24 cellular contexts compared by ENCODE assay signal in the genomic region with DNA sequence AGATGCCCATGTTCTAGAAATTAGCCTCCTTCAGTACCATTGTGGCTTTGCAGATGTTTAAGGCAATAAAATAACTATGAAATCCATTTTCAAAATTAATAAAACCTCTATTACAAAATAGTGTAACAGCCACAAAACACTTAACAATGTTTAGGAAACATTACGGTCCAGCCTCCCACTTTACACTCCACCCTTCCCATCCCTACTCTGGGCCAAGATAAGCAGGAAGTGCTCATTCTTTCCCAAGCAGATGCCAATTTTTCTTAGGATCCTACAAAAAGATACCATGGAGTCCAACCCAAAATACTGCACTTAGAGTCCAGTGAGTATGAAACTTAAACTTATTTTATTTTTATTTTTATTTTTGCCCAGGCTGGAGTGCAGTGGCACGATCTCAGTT.
DNase-seq lines count a peak whose midpoint lies in the region; ATAC-seq, FAIRE-seq and TF ChIP-seq lines count a peak whose summit lies in the region.
"Had no signal": no experiment of that assay in that cellular context is flagged by ENCODE, and none has a peak within 500 bp of the region (broad histone marks: within the 10 kb centered on the region; RNA-seq: fewer than 3 reads in every experiment).

No MANE protein-coding gene starts in this region.

- no peak for TF ChIP-seq CTCF in endothelial cell of umbilical vein (IDR thresholded peaks at IDR 0.05; ENCODE audit: extremely low read depth in 1 of 2, insufficient read depth in 1 of 2, low read depth in 1 of 2, low read length in 2 of 2)

- POLR2A ChIA-PET in endothelial cell of umbilical vein (lab: Charles Lee): no interaction called here
- POLR2A ChIA-PET in CD4-positive, alpha-beta memory T cell (lab: Charles Lee; ENCODE audit: partially characterized antibody): no interaction called here

- dilution Hi-C loops in endothelial cell of umbilical vein (cut with MboI; ENCODE audit: extremely low pct_ligation_motif_present, low sequenced_read_pairs): no loop called here

- H3K36me3 ChIP-seq in MG63 (no peaks in the 10 kb centered on the region), endothelial cell of umbilical vein (ENCODE audit: control insufficient read depth in 2 of 2, extremely low read depth in 1 of 2, insufficient read depth in 2 of 2, low read length in 2 of 2) (no peaks in the 10 kb centered on the region)
- no peaks in the 10 kb centered on the region for H3K36me3 ChIP-seq in CD4-positive, alpha-beta memory T cell (ENCODE audit: insufficient read depth, low read length)
- H3K36me3 ChIP-seq: BLaER1, SJSA1 had no signal

- peak overlapping the region; percentile 80 for H3K27ac ChIP-seq in endothelial cell of umbilical vein (ENCODE audit: insufficient read depth, low read depth, low read length)
- no peak overlapping the region for H3K27ac ChIP-seq in CD4-positive, alpha-beta memory T cell (ENCODE audit: low read depth, low read length)
- H3K27ac ChIP-seq: BLaER1, SJSA1 had no signal

- H4K20me1 ChIP-seq in endothelial cell of umbilical vein (replicated peaks; ENCODE audit: control insufficient read depth, extremely low read depth, insufficient read depth, low read length): no peaks in the 10 kb centered on the region
- H4K20me1 ChIP-seq: BLaER1 had no signal

- H3K4me3 ChIP-seq in MG63 (no peak overlapping the region), endothelial cell of umbilical vein (replicated peaks in 1 of 3; ENCODE audit: insufficient read depth in 1 of 3, low read depth in 1 of 3, low read length in 3 of 3) (no peak overlapping the region)
- no peak overlapping the region for H3K4me3 ChIP-seq in CD4-positive, alpha-beta memory T cell (ENCODE audit: low read length in 2 of 2)
- H3K4me3 ChIP-seq: BLaER1, K562, SJSA1 had no signal

- no peak for TF ChIP-seq POLR2A in endothelial cell of umbilical vein (IDR thresholded peaks at IDR 0.05; ENCODE audit: low read depth, low read length)

- H3K9me3 ChIP-seq in MG63: no peaks in the 10 kb centered on the region
- no peaks in the 10 kb centered on the region for H3K9me3 ChIP-seq in endothelial cell of umbilical vein (replicated peaks; ENCODE audit: control insufficient read depth, insufficient read depth, low read length)
- no peaks in the 10 kb centered on the region for H3K9me3 ChIP-seq in CD4-positive, alpha-beta memory T cell (ENCODE audit: control insufficient read depth in 1 of 2, low read length in 2 of 2)
- H3K9me3 ChIP-seq: BLaER1, Caco-2, SJSA1 had no signal

- H3K27me3 Mint-ChIP-seq in CD4-positive, alpha-beta memory T cell: peaks cover 4 to 15% of the 10 kb centered on the region in 2 donors

- H3K9me1 ChIP-seq in endothelial cell of umbilical vein (replicated peaks; ENCODE audit: control insufficient read depth, extremely low read depth, insufficient read depth, low read length): no peaks in the 10 kb centered on the region

- no peaks in the 10 kb centered on the region for H3K79me2 ChIP-seq in endothelial cell of umbilical vein (ENCODE audit: control insufficient read depth, insufficient read depth, low read length)

- no peak overlapping the region for H3K4me2 ChIP-seq in endothelial cell of umbilical vein (ENCODE audit: insufficient read depth, low read length)
- H3K4me2 ChIP-seq: BLaER1 had no signal

- H3K4me1 ChIP-seq in endothelial cell of umbilical vein (ENCODE audit: control insufficient read depth, extremely low read depth, insufficient read depth, low read length): peaks cover 26% of the 10 kb centered on the region
- no peaks in the 10 kb centered on the region for H3K4me1 ChIP-seq in CD4-positive, alpha-beta memory T cell (ENCODE audit: insufficient read depth, low read length)
- H3K4me1 ChIP-seq: BLaER1, Caco-2 had no signal

- DNase-seq in AG20443 (ENCODE audit: low spot score): peak; percentile 19
- peak; percentile 47 for DNase-seq in MG63
- DNase-seq in endothelial cell of umbilical vein (ENCODE audit: low read depth, low spot score): peak; percentile 66
- DNase-seq in left colon: no peak
- DNase-seq in CD4-positive, alpha-beta memory T cell: no peak
- DNase-seq: Caco-2; CD4-positive, alpha-beta T cell; DMS 273 treated with DMSO at 0.1 percent for 48 hours; DMS79 treated with DMSO at 0.1 percent for 48 hours; NCI-H1105 treated with DMSO at 0.1 percent for 48 hours; NCI-H1694; NCI-H2081 treated with DMSO at 0.1 percent for 48 hours; NCI-H2171 treated with DMSO at 0.1 percent for 48 hours; NCI-H446 had no signal

- H2AFZ ChIP-seq in endothelial cell of umbilical vein (ENCODE audit: low read depth, low read length): no peak overlapping the region

- CTCF ChIA-PET in endothelial cell of umbilical vein (lab: Charles Lee): no interaction called here
- CTCF ChIA-PET in CD4-positive, alpha-beta memory T cell (lab: Charles Lee; ENCODE audit: partially characterized antibody): no interaction called here

- peak; percentile 9 for ATAC-seq in left colon
- ATAC-seq in HG02623 (IDR thresholded peaks at IDR 0.05; ENCODE audit: unreplicated experiment): no peak
- ATAC-seq in GM21528 (IDR thresholded peaks at IDR 0.05; ENCODE audit: low FRiP score, unreplicated experiment): no peak
- no peak for ATAC-seq in HG02571 (IDR thresholded peaks at IDR 0.05; ENCODE audit: unreplicated experiment)
- ATAC-seq: K562, Right ventricle myocardium inferior had no signal

- no peaks in the 10 kb centered on the region for H3K36me3 Mint-ChIP-seq in CD4-positive, alpha-beta memory T cell

- H3K27me3 ChIP-seq in MG63 (no peaks in the 10 kb centered on the region), endothelial cell of umbilical vein (ENCODE audit: control insufficient read depth in 2 of 2, insufficient read depth in 2 of 2, low read length in 2 of 2) (no peaks in the 10 kb centered on the region)
- no peaks in the 10 kb centered on the region for H3K27me3 ChIP-seq in CD4-positive, alpha-beta memory T cell (ENCODE audit: insufficient read depth, low read length)
- H3K27me3 ChIP-seq: BLaER1, SJSA1 had no signal

- H3K4me1 Mint-ChIP-seq in CD4-positive, alpha-beta memory T cell: peaks cover 1 to 6% (median 4%) of the 10 kb centered on the region in 4 donors

- H3K9ac ChIP-seq in endothelial cell of umbilical vein (replicated peaks; ENCODE audit: extremely low read depth, insufficient read depth, low read length): no peak overlapping the region
- H3K9ac ChIP-seq: BLaER1 had no signal

- intact Hi-C loops in endothelial cell of umbilical vein (cut with micrococcal nuclease) (no loop called here), left colon (cut with DNase I, micrococcal nuclease) (no loop called here)
- intact Hi-C loops in CD4-positive, alpha-beta memory T cell (cut with micrococcal nuclease): no loop called here

- peak; percentile 44 for FAIRE-seq in endothelial cell of umbilical vein (lab: Jason Lieb, UNC)
- FAIRE-seq: A204.1, GM12891, K562, RCC 7860 had no signal

- no peak overlapping the region for H3K27ac Mint-ChIP-seq in CD4-positive, alpha-beta memory T cell
- H3K27ac Mint-ChIP-seq: CD4-positive, alpha-beta T cell had no signal

- no TSS peak for BruUV-seq in endothelial cell of umbilical vein (replicated peaks; lab: Mats Ljungman, UMichigan)

- H3K4me3 Mint-ChIP-seq in CD4-positive, alpha-beta memory T cell: no peak overlapping the region
- H3K4me3 Mint-ChIP-seq: CD4-positive, alpha-beta T cell had no signal

- H3K9me3 Mint-ChIP-seq in CD4-positive, alpha-beta memory T cell: no peaks in the 10 kb centered on the region
- H3K9me3 Mint-ChIP-seq: CD4-positive, alpha-beta T cell had no signal

TF ChIP-seq in endothelial cell of umbilical vein, 7 proteins besides CTCF, POLR2A, EP300 and RAD21:
- TF ChIP-seq POLR2AphosphoS5 (IDR thresholded peaks at IDR 0.05; ENCODE audit: insufficient read depth, low read depth, low read length) (no peak), JUN (IDR thresholded peaks at IDR 0.05; ENCODE audit: borderline replicate concordance, insufficient read depth, insufficient read length, low read depth) (no peak), FOS (IDR thresholded peaks at IDR 0.05; ENCODE audit: borderline replicate concordance, insufficient read depth, low read length) (no peak), MYC (IDR thresholded peaks at IDR 0.05; ENCODE audit: low read depth, low read length) (no peak), EZH2 (IDR thresholded peaks at IDR 0.05; ENCODE audit: borderline replicate concordance, low read depth, low read length, severe bottlenecking) (no peak), GATA2 (IDR thresholded peaks at IDR 0.05; ENCODE audit: insufficient read depth, insufficient read length, low read depth, low read length) (no peak)
- TF ChIP-seq, protein P1, sequence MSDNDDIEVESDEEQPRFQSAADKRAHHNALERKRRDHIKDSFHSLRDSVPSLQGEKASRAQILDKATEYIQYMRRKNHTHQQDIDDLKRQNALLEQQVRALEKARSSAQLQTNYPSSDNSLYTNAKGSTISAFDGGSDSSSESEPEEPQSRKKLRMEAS (IDR thresholded peaks at IDR 0.05; ENCODE audit: insufficient read depth, insufficient read length): no peak

Comparison
In these comparisons a context has a peak if more than half of its experiments do, and no peak if none do; other contexts are left out.
1. DNase-seq: peak in AG20443 (single experiment), MG63 (single experiment) and endothelial cell of umbilical vein (single experiment); none in left colon (0 of 2) and CD4-positive, alpha-beta memory T cell (0 of 5).